1 cellular context compared by ENCODE assay signal in the genomic region with DNA sequence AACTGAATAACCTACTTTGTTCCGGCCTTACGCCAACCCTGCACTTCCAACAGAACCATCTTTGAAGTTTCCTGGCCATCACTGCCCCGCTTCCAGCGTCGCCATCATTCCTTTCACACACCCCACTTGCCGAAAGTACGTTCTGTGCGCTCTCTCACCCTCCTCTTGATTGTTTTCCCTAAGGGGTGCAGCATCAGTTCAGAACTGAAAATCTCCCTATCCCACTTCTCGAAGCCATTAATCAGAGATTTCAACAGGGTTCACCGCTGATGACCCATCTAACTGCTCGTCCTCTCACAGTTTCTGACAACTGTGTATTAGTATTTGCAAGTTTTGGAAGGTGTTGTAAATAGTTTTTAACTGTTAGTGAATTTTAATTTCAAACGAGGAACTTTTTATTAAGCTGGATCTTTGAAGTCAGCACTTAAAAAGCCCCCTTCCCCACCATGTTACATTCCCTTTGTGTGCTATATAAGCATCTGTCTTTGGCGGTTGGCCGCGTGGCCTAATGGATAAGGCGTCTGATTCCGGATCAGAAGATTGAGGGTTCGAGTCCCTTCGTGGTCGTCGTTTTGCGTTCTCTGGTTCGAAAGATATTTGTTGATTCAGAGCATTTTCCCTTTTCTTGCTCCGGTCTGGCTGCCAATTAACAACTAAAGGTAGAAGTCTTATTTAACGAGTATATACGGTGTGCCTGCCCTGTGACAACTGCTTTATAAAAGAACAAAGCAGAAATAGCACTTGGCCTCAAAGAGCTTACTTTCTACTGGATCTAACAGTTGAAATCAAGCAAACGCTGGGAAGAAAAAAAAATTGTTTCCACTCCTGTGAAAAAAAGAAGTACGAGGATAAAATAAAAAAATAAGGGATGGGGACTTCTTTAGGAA.
TF ChIP-seq lines count a peak whose summit lies in the region.

No MANE protein-coding gene starts in this region.

TF ChIP-seq in HCT116, 20 proteins besides CTCF, POLR2A, EP300 and RAD21 (continued from another document):
- TF ChIP-seq ZBTB33 (IDR thresholded peaks at IDR 0.05; ENCODE audit: extremely low read depth, insufficient replicate concordance, low read length): no peak
- TF ChIP-seq FOSL1 (IDR thresholded peaks at IDR 0.05; ENCODE audit: low read depth): no peak
